In the genomic region with DNA sequence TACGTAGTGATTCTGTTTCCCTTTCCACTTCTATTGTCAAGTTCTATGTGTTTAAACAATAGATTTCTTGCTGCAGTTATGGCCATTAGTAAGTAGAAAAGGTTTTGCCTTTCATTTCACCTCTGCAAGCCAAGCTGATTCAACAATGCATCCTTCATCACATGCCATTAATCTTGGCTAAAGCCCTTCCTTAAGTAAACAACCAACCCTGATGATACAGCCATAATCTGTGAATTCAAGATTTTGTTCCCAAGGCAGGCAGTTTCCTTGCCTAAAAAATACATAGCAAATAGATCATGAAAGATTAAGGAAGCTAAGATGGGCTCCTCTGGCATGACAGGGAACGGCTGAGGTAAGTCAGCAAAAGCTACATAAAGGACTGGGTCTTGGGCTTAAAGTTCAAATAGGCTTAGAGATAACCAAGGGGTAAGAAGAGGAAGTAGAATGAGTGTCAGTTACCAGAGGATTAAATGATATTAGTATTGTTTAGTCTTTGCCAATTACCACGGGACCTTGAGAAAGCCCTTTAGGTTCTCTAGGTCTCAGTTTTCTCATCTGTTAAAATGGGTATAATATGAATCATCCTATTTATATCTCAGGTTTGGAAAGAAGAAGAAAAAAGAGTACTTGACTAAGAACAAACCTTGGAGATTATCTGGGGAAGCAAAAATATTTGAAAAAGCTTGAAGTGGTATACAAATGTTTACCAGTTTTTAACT, we compare ENCODE assay signal across 1 cellular context.
A peak's percentile ranks its signal among the peaks of the same experiment; 100 is the strongest.
TF ChIP-seq lines count a peak whose summit lies in the region.

No MANE protein-coding gene starts in this region.

TF ChIP-seq in K562, 482 proteins besides CTCF, POLR2A, EP300 and RAD21 (continued from another document):
- TF ChIP-seq, protein P1, sequence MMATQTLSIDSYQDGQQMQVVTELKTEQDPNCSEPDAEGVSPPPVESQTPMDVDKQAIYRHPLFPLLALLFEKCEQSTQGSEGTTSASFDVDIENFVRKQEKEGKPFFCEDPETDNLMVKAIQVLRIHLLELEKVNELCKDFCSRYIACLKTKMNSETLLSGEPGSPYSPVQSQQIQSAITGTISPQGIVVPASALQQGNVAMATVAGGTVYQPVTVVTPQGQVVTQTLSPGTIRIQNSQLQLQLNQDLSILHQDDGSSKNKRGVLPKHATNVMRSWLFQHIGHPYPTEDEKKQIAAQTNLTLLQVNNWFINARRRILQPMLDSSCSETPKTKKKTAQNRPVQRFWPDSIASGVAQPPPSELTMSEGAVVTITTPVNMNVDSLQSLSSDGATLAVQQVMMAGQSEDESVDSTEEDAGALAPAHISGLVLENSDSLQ (IDR thresholded peaks at IDR 0.05): no peak
- TF ChIP-seq ZNF165 (CRISPR knock-in tag; IDR thresholded peaks at IDR 0.05; ENCODE audit: borderline replicate concordance) (no peak), SMARCA4 (IDR thresholded peaks at IDR 0.05) (0 out of 2 replicates have a peak, but pooled peaks have one; percentile 25), ZNF217 (CRISPR knock-in tag; IDR thresholded peaks at IDR 0.05) (no peak), NR2C1 (IDR thresholded peaks at IDR 0.05) (no peak), NR2C1 (tag; IDR thresholded peaks at IDR 0.05) (0 out of 2 replicates have a peak, but pooled peaks have one; percentile 37), SMAD4 (CRISPR knock-in tag; conservative IDR thresholded peaks at IDR 0.05) (peak; percentile 71), FOXA3 (CRISPR knock-in tag; conservative IDR thresholded peaks at IDR 0.05 in 1 of 2, IDR thresholded peaks at IDR 0.05 in 1 of 2) (peak; percentile 98), RBM34 (IDR thresholded peaks at IDR 0.05; ENCODE audit: borderline replicate concordance, insufficient read depth, low read length) (no peak)
TF ChIP-seq in K562: peak in this region for 29.
